In the genomic region with DNA sequence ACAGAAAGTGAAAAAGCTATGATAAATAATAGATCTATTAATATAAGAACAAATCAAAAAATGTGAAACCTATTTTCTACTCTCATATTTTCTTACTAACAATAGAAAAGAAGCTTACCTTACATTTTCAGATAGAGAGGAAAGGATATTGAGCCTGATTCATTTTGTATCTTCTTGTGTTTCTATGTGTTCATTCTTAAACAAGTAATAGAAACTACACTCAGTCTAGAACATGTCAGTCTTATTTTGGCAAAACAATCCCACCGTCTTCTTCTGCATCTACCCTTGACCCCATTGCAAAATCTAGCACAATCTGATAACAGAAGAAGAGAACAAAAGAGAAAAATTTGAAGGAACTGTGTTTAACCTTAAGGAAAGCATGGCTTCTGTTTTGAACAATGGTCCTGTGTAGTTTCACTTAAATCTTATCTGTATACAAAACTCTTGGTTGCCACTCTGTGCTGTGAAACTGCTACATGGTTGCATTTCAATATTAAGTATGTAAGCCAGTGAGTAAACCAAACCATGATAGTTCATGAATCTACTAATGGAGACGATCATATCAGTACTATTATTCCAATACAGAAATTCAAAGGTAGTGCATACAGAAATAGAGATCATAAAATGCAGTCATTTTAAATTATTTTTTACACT, we compare ENCODE assay signal across 29 cellular contexts.
DNase-seq lines count a peak whose midpoint lies in the region; ATAC-seq and TF ChIP-seq lines count a peak whose summit lies in the region.
"Had no signal": no experiment of that assay in that cellular context is flagged by ENCODE, and none has a peak within 500 bp of the region (broad histone marks: within the 10 kb centered on the region; RNA-seq: fewer than 3 reads in every experiment).

No MANE protein-coding gene starts in this region.

- DNase-seq in hepatocyte (ENCODE audit: low spot score) (no peak), CD14-positive monocyte (ENCODE audit: low spot score) (no peak), NCI-H774 (lab: John Stamatoyannopoulos, UW) (no peak), cardiac septum (ENCODE audit: low spot score) (no peak)
- DNase-seq in NK-92 treated with Interleukin-12 subunit alpha and Interleukin-12 subunit beta, amount 100 ng/mL, for 24 hours (lab: John Stamatoyannopoulos, UW), result no peak
- DNase-seq: activated CD4-positive, alpha-beta T cell treated with anti-CD3 and anti-CD28 coated beads, Interleukin-2, amount 50 U/mL, for 4 hours; activated CD4-positive, CD25-positive, alpha-beta regulatory T cell; activated naive CD4-positive, alpha-beta T cell treated with anti-CD3 and anti-CD28 coated beads, Interleukin-2, amount 10 ng/mL, durations not matched to agents 7 days and 5 days; amniotic stem cell; CD4-positive, CD25-positive, alpha-beta regulatory T cell; DMS 273 treated with DMSO at 0.1 percent for 48 hours; endodermal cell; gastrocnemius medialis; naive thymus-derived CD4-positive, alpha-beta T cell; NCI-H1417; NCI-H2107; NCI-H510A; occipital lobe; Peyer's patch; SIG-M5; SW 1271; T1000; upper lobe of left lung had no signal

- H3K4me3 Mint-ChIP-seq in CD14-positive monocyte, result no peak overlapping the region
- H3K4me3 Mint-ChIP-seq: activated naive CD4-positive, alpha-beta T cell treated with anti-CD3 and anti-CD28 coated beads, Interleukin-2, amount 10 ng/mL, durations not matched to agents 7 days and 5 days; activated T-helper 1 cell treated with anti-CD3 and anti-CD28 coated beads, Interleukin-12 subunit alpha, Interleukin-12 subunit beta, Interleukin-2, Interleukin-4 antibody, amounts not matched to agents 30 ng/mL and 10 ng/mL and 1 ng/mL, durations not matched to agents 14 hours and 24 hours and 36 hours; CD4-positive, CD25-positive, alpha-beta regulatory T cell; endodermal cell; mesothelial cell of epicardium; naive thymus-derived CD4-positive, alpha-beta T cell had no signal

- no peaks in the 10 kb centered on the region for H3K9me3 ChIP-seq in hepatocyte (ENCODE audit: low read depth)
- H3K9me3 ChIP-seq: esophagus muscularis mucosa, gastrocnemius medialis, Peyer's patch, upper lobe of left lung had no signal

- peak; percentile 67 for ATAC-seq in GM18870 (IDR thresholded peaks at IDR 0.05; ENCODE audit: unreplicated experiment)
- peak; percentile 52 for ATAC-seq in GM21515 (IDR thresholded peaks at IDR 0.05; ENCODE audit: unreplicated experiment)
- peak; percentile 59 for ATAC-seq in HG02973 (IDR thresholded peaks at IDR 0.05; ENCODE audit: unreplicated experiment)
- ATAC-seq: gastrocnemius medialis; naive thymus-derived CD4-positive, alpha-beta T cell had no signal

- peaks cover 13% of the 10 kb centered on the region for H3K4me1 ChIP-seq in hepatocyte (ENCODE audit: insufficient read depth)
- H3K4me1 ChIP-seq: esophagus muscularis mucosa, gastrocnemius medialis, upper lobe of left lung had no signal

- no peak overlapping the region for H3K4me3 ChIP-seq in hepatocyte
- H3K4me3 ChIP-seq: esophagus muscularis mucosa, gastrocnemius medialis, Peyer's patch, upper lobe of left lung had no signal

- WGBS in hepatocyte (ENCODE audit: low lambda C conversion rate, missing lambda C conversion rate), result 65% methylated on average over 2 of the region's 2 CpGs

- H3K27ac ChIP-seq in hepatocyte, result peak overlapping the region; percentile 44
- H3K27ac ChIP-seq: esophagus muscularis mucosa, gastrocnemius medialis, Peyer's patch, upper lobe of left lung had no signal

- H3K9me2 ChIP-seq in hepatocyte (replicated peaks; ENCODE audit: insufficient read depth), result no peaks in the 10 kb centered on the region

- H3K4me2 ChIP-seq in hepatocyte, result no peak overlapping the region

- no peaks in the 10 kb centered on the region for H3K36me3 Mint-ChIP-seq in CD14-positive monocyte
- H3K36me3 Mint-ChIP-seq: activated naive CD4-positive, alpha-beta T cell treated with anti-CD3 and anti-CD28 coated beads, Interleukin-2, amount 10 ng/mL, durations not matched to agents 7 days and 5 days; CD4-positive, CD25-positive, alpha-beta regulatory T cell; mesothelial cell of epicardium; naive thymus-derived CD4-positive, alpha-beta T cell had no signal

- H3K27me3 ChIP-seq in hepatocyte, result no peaks in the 10 kb centered on the region
- H3K27me3 ChIP-seq: esophagus muscularis mucosa, gastrocnemius medialis, Peyer's patch, upper lobe of left lung had no signal

- H3K79me2 ChIP-seq in hepatocyte, result no peaks in the 10 kb centered on the region

- H2AFZ ChIP-seq in hepatocyte, result peak overlapping the region; percentile 35

- H3K4me1 Mint-ChIP-seq in CD14-positive monocyte, result peaks cover 5% of the 10 kb centered on the region
- H3K4me1 Mint-ChIP-seq: activated naive CD4-positive, alpha-beta T cell treated with anti-CD3 and anti-CD28 coated beads, Interleukin-2, amount 10 ng/mL, durations not matched to agents 7 days and 5 days; CD4-positive, CD25-positive, alpha-beta regulatory T cell; mesothelial cell of epicardium; naive thymus-derived CD4-positive, alpha-beta T cell had no signal

- no peaks in the 10 kb centered on the region for H4K20me1 ChIP-seq in hepatocyte (ENCODE audit: insufficient read depth, poor library complexity, severe bottlenecking)

- TF ChIP-seq CTCF in hepatocyte (IDR thresholded peaks at IDR 0.05; ENCODE audit: poor library complexity) (no peak), CD14-positive monocyte (IDR thresholded peaks at IDR 0.05) (no peak)

- H3K27me3 Mint-ChIP-seq in CD14-positive monocyte (ENCODE audit: low read depth in 3 of 3), result peaks cover 23 to 38% (median 28%) of the 10 kb centered on the region in 3 donors
- H3K27me3 Mint-ChIP-seq: activated naive CD4-positive, alpha-beta T cell treated with anti-CD3 and anti-CD28 coated beads, Interleukin-2, amount 10 ng/mL, durations not matched to agents 7 days and 5 days; CD4-positive, CD25-positive, alpha-beta regulatory T cell had no signal

- H3K36me3 ChIP-seq in hepatocyte (replicated peaks; ENCODE audit: insufficient read depth, low read depth), result no peaks in the 10 kb centered on the region
- H3K36me3 ChIP-seq: esophagus muscularis mucosa, gastrocnemius medialis, Peyer's patch, upper lobe of left lung had no signal

- peaks cover 0 to 8% (median 2%) of the 10 kb centered on the region in 7 donors for H3K9me3 Mint-ChIP-seq in CD14-positive monocyte
- H3K9me3 Mint-ChIP-seq: activated naive CD4-positive, alpha-beta T cell treated with anti-CD3 and anti-CD28 coated beads, Interleukin-2, amount 10 ng/mL, durations not matched to agents 7 days and 5 days; activated T-helper 1 cell treated with anti-CD3 and anti-CD28 coated beads, Interleukin-12 subunit alpha, Interleukin-12 subunit beta, Interleukin-2, Interleukin-4 antibody, amounts not matched to agents 30 ng/mL and 10 ng/mL and 1 ng/mL, durations not matched to agents 14 hours and 24 hours and 36 hours; endodermal cell; mesothelial cell of epicardium had no signal

- intact Hi-C loops in CD14-positive monocyte (cut with micrococcal nuclease) (no loop called here), cardiac septum (cut with DNase I) (no loop called here)

- no peak overlapping the region for H3K27ac Mint-ChIP-seq in CD14-positive monocyte
- H3K27ac Mint-ChIP-seq: activated naive CD4-positive, alpha-beta T cell treated with anti-CD3 and anti-CD28 coated beads, Interleukin-2, amount 10 ng/mL, durations not matched to agents 7 days and 5 days; activated T-helper 1 cell treated with anti-CD3 and anti-CD28 coated beads, Interleukin-12 subunit alpha, Interleukin-12 subunit beta, Interleukin-2, Interleukin-4 antibody, amounts not matched to agents 30 ng/mL and 10 ng/mL and 1 ng/mL, durations not matched to agents 14 hours and 24 hours and 36 hours; CD4-positive, CD25-positive, alpha-beta regulatory T cell; endodermal cell; mesothelial cell of epicardium; naive thymus-derived CD4-positive, alpha-beta T cell had no signal
